Comparison of ENCODE assay signal across 8 cellular contexts in genomic region chr6:161226005-161226964, GRCh38. TPM values are rescaled to one million over a fixed set of nuclear protein-coding genes. Genes with fewer than 3 reads are reported as not detected.
DNase-seq lines count a peak whose midpoint lies in the region; ATAC-seq and TF ChIP-seq lines count a peak whose summit lies in the region.
"Had no signal": no experiment of that assay in that cellular context is flagged by ENCODE, and none has a peak within 500 bp of the region (broad histone marks: within the 10 kb centered on the region; RNA-seq: fewer than 3 reads in every experiment).

No MANE protein-coding gene starts in this region.

- ATAC-seq in GM19023 (IDR thresholded peaks at IDR 0.05; ENCODE audit: unreplicated experiment) (peak; percentile 49), HG02938 (IDR thresholded peaks at IDR 0.05; ENCODE audit: unreplicated experiment) (peak; percentile 41)

- no peak overlapping the region for H3K4me3 ChIP-seq in osteoblast (ENCODE audit: insufficient read depth, low read length)

- H3K9me3 Mint-ChIP-seq in activated naive CD4-positive, alpha-beta T cell treated with anti-CD3 and anti-CD28 coated beads, Interleukin-2, amount 50 U/mL, for 24 hours, result no peaks in the 10 kb centered on the region

- peaks cover 20% of the 10 kb centered on the region for H3K4me1 ChIP-seq in osteoblast (ENCODE audit: insufficient read depth, low read length)

- no peak for DNase-seq in osteoblast (ENCODE audit: insufficient read length, low spot score, missing footprints)
- DNase-seq in ecto neural progenitor cell (ENCODE audit: low spot score), result no peak
- no peak for DNase-seq in hepatic stellate cell (ENCODE audit: low spot score)
- DNase-seq in SW480 (ENCODE audit: low spot score), result no peak
- DNase-seq: NCI-H1930 had no signal

- no peaks in the 10 kb centered on the region for H3K27me3 Mint-ChIP-seq in activated naive CD4-positive, alpha-beta T cell treated with anti-CD3 and anti-CD28 coated beads, Interleukin-2, amount 50 U/mL, for 24 hours

- no peaks in the 10 kb centered on the region for H4K20me1 ChIP-seq in osteoblast (ENCODE audit: insufficient read depth, low read length)

- peaks cover 20% of the 10 kb centered on the region for H3K4me1 Mint-ChIP-seq in activated naive CD4-positive, alpha-beta T cell treated with anti-CD3 and anti-CD28 coated beads, Interleukin-2, amount 50 U/mL, for 24 hours

- no peak overlapping the region for H3K27ac ChIP-seq in osteoblast (ENCODE audit: low read depth, low read length)

- peak overlapping the region; percentile 41 for H2AFZ ChIP-seq in osteoblast (ENCODE audit: low read length)

- peaks cover 3% of the 10 kb centered on the region for H3K79me2 ChIP-seq in osteoblast (ENCODE audit: insufficient read depth, low read length)

- no peaks in the 10 kb centered on the region for H3K9me3 ChIP-seq in osteoblast (ENCODE audit: low read depth, low read length)

- TF ChIP-seq CTCF in osteoblast (IDR thresholded peaks at IDR 0.05; ENCODE audit: extremely low read depth, low read depth, low read length), result no peak

- H3K36me3 Mint-ChIP-seq in activated naive CD4-positive, alpha-beta T cell treated with anti-CD3 and anti-CD28 coated beads, Interleukin-2, amount 50 U/mL, for 24 hours, result peaks cover 9% of the 10 kb centered on the region

- H3K27me3 ChIP-seq in osteoblast (ENCODE audit: insufficient read depth, low read length), result no peaks in the 10 kb centered on the region

- H3K36me3 ChIP-seq in osteoblast (ENCODE audit: insufficient read depth, low read length), result no peaks in the 10 kb centered on the region

- peak overlapping the region; percentile 32 for H3K27ac Mint-ChIP-seq in activated naive CD4-positive, alpha-beta T cell treated with anti-CD3 and anti-CD28 coated beads, Interleukin-2, amount 50 U/mL, for 24 hours

- no peak overlapping the region for H3K4me2 ChIP-seq in osteoblast (ENCODE audit: insufficient read depth, low read length)

- peak overlapping the region; percentile 30 for H3K4me3 Mint-ChIP-seq in activated naive CD4-positive, alpha-beta T cell treated with anti-CD3 and anti-CD28 coated beads, Interleukin-2, amount 50 U/mL, for 24 hours

RNA-seq across cellular contexts. Expression of gene AGPAT4, which starts 47.6 kb away (rescaled TPM):
- 13.8 and 16.8 TPM in 2 replicates for total RNA-seq in osteoblast
